20 cellular contexts compared by ENCODE assay signal in genomic region chr5:67363963-67364362, GRCh38.
"Had no signal": no experiment of that assay in that cellular context is flagged by ENCODE, and none has a peak within 500 bp of the region (broad histone marks: within the 10 kb centered on the region; RNA-seq: fewer than 3 reads in every experiment).

No MANE protein-coding gene starts in this region.

- H3K4me3 Mint-ChIP-seq: activated CD4-positive, alpha-beta memory T cell treated with anti-CD3 and anti-CD28 coated beads, Interleukin-2, amount 10 ng/mL, durations not matched to agents 7 days and 5 days; activated naive CD4-positive, alpha-beta T cell treated with anti-CD3 and anti-CD28 coated beads, Interleukin-2, amount 50 U/mL, for 24 hours; activated T-cell treated with anti-CD3 and anti-CD28 coated beads, Interleukin-2, amount 50 U/mL, for 4 hours had no signal

- H3K9me3 Mint-ChIP-seq: activated naive CD4-positive, alpha-beta T cell treated with anti-CD3 and anti-CD28 coated beads, Interleukin-2, amount 50 U/mL, for 24 hours; activated T-cell treated with anti-CD3 and anti-CD28 coated beads, Interleukin-2, amount 50 U/mL, for 4 hours had no signal

- ATAC-seq: activated T-cell treated with anti-CD3 and anti-CD28 coated beads, Interleukin-2, amount 50 U/mL, for 4 hours; HepG2 had no signal

- H3K36me3 Mint-ChIP-seq: activated naive CD4-positive, alpha-beta T cell treated with anti-CD3 and anti-CD28 coated beads, Interleukin-2, amount 50 U/mL, for 24 hours had no signal

- DNase-seq: activated CD4-positive, alpha-beta memory T cell treated with anti-CD3 and anti-CD28 coated beads, Interleukin-2, amount 10 ng/mL, durations not matched to agents 7 days and 5 days; activated CD4-positive, alpha-beta T cell treated with anti-CD3 and anti-CD28 coated beads for 4 hours; activated CD8-positive, alpha-beta memory T cell treated with anti-CD3 and anti-CD28 coated beads, Interleukin-2, amount 50 U/mL, for 48 hours; activated T-cell treated with anti-CD3 and anti-CD28 coated beads, Interleukin-2, amount 50 U/mL, for 4 hours; brain microvascular endothelial cell; NCI-H1092; NCI-H1417; NCI-H1694; NCI-H2029 treated with DMSO at 0.1 percent for 48 hours; NCI-H345; NCI-H510A; NCI-H526 treated with DMSO at 0.1 percent for 48 hours; Peyer's patch; Right ventricle myocardium superior; SJCRH30; SK-N-SH; T-helper 1 cell; WERI-Rb-1 had no signal

- H3K27ac Mint-ChIP-seq: activated CD4-positive, alpha-beta memory T cell treated with anti-CD3 and anti-CD28 coated beads, Interleukin-2, amount 10 ng/mL, durations not matched to agents 7 days and 5 days; activated naive CD4-positive, alpha-beta T cell treated with anti-CD3 and anti-CD28 coated beads, Interleukin-2, amount 50 U/mL, for 24 hours had no signal
